8 cellular contexts compared by ENCODE assay signal in genomic region chr17:81142301-81143199, GRCh38. TPM values are rescaled to one million over a fixed set of nuclear protein-coding genes. Genes with fewer than 3 reads are reported as not detected.
DNase-seq lines count a peak whose midpoint lies in the region; ATAC-seq and TF ChIP-seq lines count a peak whose summit lies in the region.

No MANE protein-coding gene starts in this region.

- TF ChIP-seq CTCF in DOHH2 (IDR thresholded peaks at IDR 0.05; ENCODE audit: low read depth, low read length, poor library complexity, severe bottlenecking) (peak; percentile 76), SK-N-SH (IDR thresholded peaks at IDR 0.05) (peak; percentile 74), cardiac muscle cell (IDR thresholded peaks at IDR 0.05; ENCODE audit: low read depth, low read length) (peak; percentile 66), psoas muscle (IDR thresholded peaks at IDR 0.05) (peak; percentile 67)

- H3K36me3 Mint-ChIP-seq in activated naive CD8-positive, alpha-beta T cell treated with anti-CD3 and anti-CD28 coated beads, Interleukin-2, amount 50 U/mL, for 24 hours (ENCODE audit: low read depth), result no peaks in the 10 kb centered on the region

- H3F3A ChIP-seq in DOHH2 (ENCODE audit: control insufficient read depth, insufficient read depth), result no peaks in the 10 kb centered on the region
- peaks cover 12% of the 10 kb centered on the region for H3F3A ChIP-seq in SK-N-SH (replicated peaks; ENCODE audit: insufficient read depth)

- H3K4me1 Mint-ChIP-seq in activated naive CD8-positive, alpha-beta T cell treated with anti-CD3 and anti-CD28 coated beads, Interleukin-2, amount 50 U/mL, for 24 hours, result peaks cover 4% of the 10 kb centered on the region

- peak; percentile 90 for TF ChIP-seq RAD21 in SK-N-SH (IDR thresholded peaks at IDR 0.05; ENCODE audit: low read length)

- peak; percentile 67 for DNase-seq in MV-4-11 (lab: John Stamatoyannopoulos, UW)
- DNase-seq in SK-N-SH, result peak; percentile 96
- DNase-seq in activated naive CD8-positive, alpha-beta T cell treated with anti-CD3 and anti-CD28 coated beads, Interleukin-2, amount 50 U/mL, for 24 hours, result peak; percentile 74
- peak; percentile 84 to 85 for DNase-seq in cardiac muscle cell (ENCODE audit: low read depth in 1 of 2, low spot score in 1 of 2)
- peak; percentile 81 to 90 for DNase-seq in psoas muscle

- peak; percentile 74 for ATAC-seq in activated naive CD8-positive, alpha-beta T cell treated with anti-CD3 and anti-CD28 coated beads, Interleukin-2, amount 50 U/mL, for 24 hours
- ATAC-seq in psoas muscle, result peak; percentile 90 to 98 (median 96)
- no peak for ATAC-seq in GM21717 (IDR thresholded peaks at IDR 0.05; ENCODE audit: unreplicated experiment)
- ATAC-seq in GM18519 (IDR thresholded peaks at IDR 0.05; ENCODE audit: low FRiP score, unreplicated experiment), result no peak

- POLR2A ChIA-PET in SK-N-SH (lab: Yijun Ruan, JAX), result interaction anchor here (1.3 kb wide), 1 partner anchor 11 kb away, joined by 4 read pairs; no protein-coding TSS in a partner anchor

- peak overlapping the region; percentile 57; the same call in 1 of the 2 replicates for H2AFZ ChIP-seq in SK-N-SH (ENCODE audit: low read depth)

- 40% methylated on average over 14 of the region's 25 CpGs for WGBS in SK-N-SH (ENCODE audit: low lambda C conversion rate)
- WGBS in psoas muscle, 3 donors, result 26 to 35% (median 34%) methylated on average over 25 of the region's 25 CpGs

- H3K27ac Mint-ChIP-seq in activated naive CD8-positive, alpha-beta T cell treated with anti-CD3 and anti-CD28 coated beads, Interleukin-2, amount 50 U/mL, for 24 hours, result no peak overlapping the region

- intact Hi-C loops in psoas muscle (cut with DNase I), result loop anchor here (1.0 to 10.0 kb wide), 5 partner anchors 60 to 395 kb away; no protein-coding TSS in a partner anchor

- H3K36me3 ChIP-seq in DOHH2 (ENCODE audit: control insufficient read depth, low read length) (no peaks in the 10 kb centered on the region), SK-N-SH (replicated peaks in 1 of 2; ENCODE audit: control insufficient read depth in 1 of 2, insufficient read depth in 2 of 2, low read length in 1 of 2) (no peaks in the 10 kb centered on the region), cardiac muscle cell (no peaks in the 10 kb centered on the region), psoas muscle (ENCODE audit: insufficient read depth in 1 of 2, low read depth in 1 of 2) (no peaks in the 10 kb centered on the region)

- H3K9me3 Mint-ChIP-seq in activated naive CD8-positive, alpha-beta T cell treated with anti-CD3 and anti-CD28 coated beads, Interleukin-2, amount 50 U/mL, for 24 hours, result peaks cover 13% of the 10 kb centered on the region

- H3K9ac ChIP-seq in SK-N-SH, result no peak overlapping the region

- CTCF ChIA-PET in SK-N-SH (lab: Yijun Ruan, JAX), result interaction anchor here (0.6 to 8.8 kb wide), 53 partner anchors 9 to 459 kb away, joined by 3 to 147 read pairs (median 6); partner anchors contain the start of genes AATK, CEP131, NDUFAF8 and PVALEF

- H3K4me2 ChIP-seq in DOHH2 (ENCODE audit: low read length) (no peak overlapping the region), SK-N-SH (0 out of 2 replicates have a peak overlapping the region, but pooled peaks have one; percentile 16)

- H3K4me3 ChIP-seq in DOHH2 (ENCODE audit: low read length) (no peak overlapping the region), SK-N-SH (ENCODE audit: low read depth in 2 of 2, low read length in 1 of 2) (no peak overlapping the region; a peak in 1 of 4 replicates), cardiac muscle cell (no peak overlapping the region), psoas muscle (peak overlapping the region; percentile 22)

- no peak for TF ChIP-seq EP300 in SK-N-SH (IDR thresholded peaks at IDR 0.05; ENCODE audit: borderline replicate concordance in 1 of 2, low read depth in 1 of 2, low read length in 1 of 2)

- H3K27me3 Mint-ChIP-seq in activated naive CD8-positive, alpha-beta T cell treated with anti-CD3 and anti-CD28 coated beads, Interleukin-2, amount 50 U/mL, for 24 hours, result no peaks in the 10 kb centered on the region

- H3K4me3 Mint-ChIP-seq in activated naive CD8-positive, alpha-beta T cell treated with anti-CD3 and anti-CD28 coated beads, Interleukin-2, amount 50 U/mL, for 24 hours, result no peak overlapping the region

- H3K9me3 ChIP-seq in DOHH2 (ENCODE audit: control insufficient read depth, insufficient read depth, low read length) (peaks cover 13% of the 10 kb centered on the region; the same call in 1 of the 2 replicates), SK-N-SH (no peaks in the 10 kb centered on the region), cardiac muscle cell (ENCODE audit: low read depth) (no peaks in the 10 kb centered on the region), psoas muscle (no peaks in the 10 kb centered on the region)

- H3K9me2 ChIP-seq in DOHH2 (replicated peaks; ENCODE audit: control insufficient read depth, low read length) (no peaks in the 10 kb centered on the region), SK-N-SH (no peaks in the 10 kb centered on the region)

- no peaks in the 10 kb centered on the region for H3K4me1 ChIP-seq in DOHH2 (ENCODE audit: control insufficient read depth, low read length)
- H3K4me1 ChIP-seq in SK-N-SH (ENCODE audit: control insufficient read depth in 1 of 2, insufficient read depth in 2 of 2, low read depth in 1 of 2, low read length in 1 of 2), result peaks cover 0 to 3% of the 10 kb centered on the region in 2 experiments; a peak in 1 of 4 replicates
- no peaks in the 10 kb centered on the region for H3K4me1 ChIP-seq in cardiac muscle cell (ENCODE audit: low read depth)
- peaks cover 6% of the 10 kb centered on the region for H3K4me1 ChIP-seq in psoas muscle

- H3K27me3 ChIP-seq in DOHH2 (ENCODE audit: control insufficient read depth, low read length) (no peaks in the 10 kb centered on the region), SK-N-SH (ENCODE audit: insufficient read depth) (no peaks in the 10 kb centered on the region), cardiac muscle cell (no peaks in the 10 kb centered on the region), psoas muscle (ENCODE audit: insufficient read depth in 3 of 3, low read length in 2 of 3) (no peaks in the 10 kb centered on the region)

- H4K20me1 ChIP-seq in DOHH2 (ENCODE audit: control insufficient read depth, insufficient read depth, low read depth, low read length), result no peaks in the 10 kb centered on the region
- H4K20me1 ChIP-seq in SK-N-SH (ENCODE audit: insufficient read depth), result no peaks in the 10 kb centered on the region

- H3K79me2 ChIP-seq in DOHH2 (ENCODE audit: control insufficient read depth, low read length) (no peaks in the 10 kb centered on the region), SK-N-SH (ENCODE audit: insufficient read depth) (no peaks in the 10 kb centered on the region)

- H3K27ac ChIP-seq in DOHH2 (ENCODE audit: low read depth, low read length) (no peak overlapping the region), SK-N-SH (ENCODE audit: low read depth in 2 of 2, low read length in 1 of 2) (no peak overlapping the region), cardiac muscle cell (no peak overlapping the region), psoas muscle (no peak overlapping the region)

TF ChIP-seq in SK-N-SH, 30 proteins besides CTCF, POLR2A, EP300 and RAD21:
- TF ChIP-seq NFIC (IDR thresholded peaks at IDR 0.05; ENCODE audit: borderline replicate concordance) (no peak), IRF3 (IDR thresholded peaks at IDR 0.05; ENCODE audit: low read depth, low read length) (no peak), SMC3 (IDR thresholded peaks at IDR 0.05; ENCODE audit: low read depth, low read length) (peak; percentile 95), CHD2 (IDR thresholded peaks at IDR 0.05; ENCODE audit: low read length, partially characterized antibody) (no peak), RCOR1 (IDR thresholded peaks at IDR 0.05; ENCODE audit: low read length) (no peak)

RNA-seq across cellular contexts. Expression of gene PVALEF, which starts 22.8 kb away (rescaled TPM):
- not detected in 2 replicates for polyA plus RNA-seq in SK-N-SH (2012; rRNA removed)
- polyA plus RNA-seq in SK-N-SH (2012; cell fraction: cytosol; rRNA removed), result not detected in 2 replicates
- not detected in 2 replicates for polyA plus RNA-seq in SK-N-SH (2012; cell fraction: nucleus; rRNA removed)
- 0.67 and 0.86 TPM in 2 replicates for total RNA-seq in cardiac muscle cell
- 0.37 and 0.44 TPM in 2 replicates for polyA plus RNA-seq in cardiac muscle cell
- total RNA-seq in psoas muscle, result not detected
- not detected for polyA plus RNA-seq in psoas muscle

RNA-seq across cellular contexts. Expression of gene AATK, which starts 23.5 kb away (rescaled TPM):
- polyA plus RNA-seq in SK-N-SH (2012; rRNA removed) (0.19 and 0.51 TPM in 2 replicates), cardiac muscle cell (8.0 and 17.1 TPM in 2 replicates), psoas muscle (under 1 TPM; 0.21 to 0.53 (median 0.47) TPM)
- polyA plus RNA-seq in SK-N-SH (2012; cell fraction: cytosol; rRNA removed), result 0.28 and 0.43 TPM in 2 replicates
- 1.0 and 1.5 TPM in 2 replicates for polyA plus RNA-seq in SK-N-SH (2012; cell fraction: nucleus; rRNA removed)
- total RNA-seq in cardiac muscle cell (13.8 and 21.9 TPM in 2 replicates), psoas muscle (1 to 10 TPM; 1.0 to 1.8 (median 1.4) TPM)

Comparison
In these comparisons a context has a peak if more than half of its experiments do, and no peak if none do; other contexts are left out.
1. ATAC-seq: peak in activated naive CD8-positive, alpha-beta T cell treated with anti-CD3 and anti-CD28 coated beads, Interleukin-2, amount 50 U/mL, for 24 hours (single experiment) and psoas muscle (4 of 4); none in GM21717 (single experiment) and GM18519 (single experiment).
2. Peak in every context shown above with its lines, with median percentiles within 50 percentile points of each other: CTCF ChIP-seq and DNase-seq.